Comparison of ENCODE assay signal across 21 cellular contexts in genomic region chr3:60775956-60776355, GRCh38.
"Had no signal": no experiment of that assay in that cellular context is flagged by ENCODE, and none has a peak within 500 bp of the region (broad histone marks: within the 10 kb centered on the region; RNA-seq: fewer than 3 reads in every experiment).

No MANE protein-coding gene starts in this region.

- H3K27ac ChIP-seq: gastroesophageal sphincter, left ventricle myocardium inferior, lower lobe of right lung, neural progenitor cell, pancreas had no signal

- H3K27me3 Mint-ChIP-seq: dendritic cell treated with granulocyte-macrophage colony-stimulating factor and Interleukin-4, amounts not matched to agents 40 ng/mL and 50 ng/mL, for 4 days; effector memory CD8-positive, alpha-beta T cell; natural killer cell treated with Interleukin-12 subunit alpha and Interleukin-12 subunit beta and Interleukin-15 and Interleukin-18, amount 100 ng/mL, for 72 hours; progenitor cell of endocrine pancreas had no signal

- H3K36me3 ChIP-seq: gastroesophageal sphincter, left ventricle myocardium inferior, lower lobe of right lung, neural progenitor cell, pancreas had no signal

- H3K9ac ChIP-seq: neural progenitor cell had no signal

- DNase-seq: effector memory CD8-positive, alpha-beta T cell; erythroblast; glutamatergic neuron; immature natural killer cell; kidney; left cardiac atrium; left ventricle myocardium inferior; lower lobe of right lung; mesenchymal stem cell; midbrain; nucleus accumbens; pancreas; right cardiac atrium; small intestine; stimulated activated CD4-positive, alpha-beta T cell treated with anti-CD3 and anti-CD28 coated beads, Interleukin-12 subunit alpha, Interleukin-12 subunit beta, amount 100 ng/mL, for 4 hours; stimulated activated naive CD4-positive, alpha-beta T cell treated with Interleukin-2 at 50 U/mL for 16 hours had no signal

- H3K27ac Mint-ChIP-seq: dendritic cell treated with granulocyte-macrophage colony-stimulating factor and Interleukin-4, amounts not matched to agents 40 ng/mL and 50 ng/mL, for 4 days; effector memory CD8-positive, alpha-beta T cell; immature natural killer cell; natural killer cell treated with Interleukin-12 subunit alpha and Interleukin-12 subunit beta and Interleukin-15 and Interleukin-18, amount 100 ng/mL, for 72 hours; neural progenitor cell; progenitor cell of endocrine pancreas had no signal

- H3K4me3 ChIP-seq: gastroesophageal sphincter, left ventricle myocardium inferior, lower lobe of right lung, neural progenitor cell, pancreas had no signal

- H3K36me3 Mint-ChIP-seq: natural killer cell treated with Interleukin-12 subunit alpha and Interleukin-12 subunit beta and Interleukin-15 and Interleukin-18, amount 100 ng/mL, for 72 hours; neural progenitor cell had no signal

- H3K4me1 Mint-ChIP-seq: immature natural killer cell, neural progenitor cell had no signal

- H3K9me3 ChIP-seq: pancreas had no signal

- H3K4me3 Mint-ChIP-seq: dendritic cell treated with granulocyte-macrophage colony-stimulating factor and Interleukin-4, amounts not matched to agents 40 ng/mL and 50 ng/mL, for 4 days; effector memory CD8-positive, alpha-beta T cell; immature natural killer cell; natural killer cell treated with Interleukin-12 subunit alpha and Interleukin-12 subunit beta and Interleukin-15 and Interleukin-18, amount 100 ng/mL, for 72 hours; neural progenitor cell had no signal

- ATAC-seq: effector memory CD8-positive, alpha-beta T cell; gastroesophageal sphincter; left cardiac atrium; lower lobe of right lung; natural killer cell treated with Interleukin-12 subunit alpha and Interleukin-12 subunit beta and Interleukin-15 and Interleukin-18, amount 100 ng/mL, for 72 hours; pancreas; right cardiac atrium had no signal
